34 cellular contexts compared by ENCODE assay signal in genomic region chr19:38463365-38463764, GRCh38. TPM values are rescaled to one million over a fixed set of nuclear protein-coding genes. Genes with fewer than 3 reads are reported as not detected.
"Had no signal": no experiment of that assay in that cellular context is flagged by ENCODE, and none has a peak within 500 bp of the region (broad histone marks: within the 10 kb centered on the region; RNA-seq: fewer than 3 reads in every experiment).

No MANE protein-coding gene starts in this region.

- H3K36me3 ChIP-seq: adrenal gland, ascending aorta, brain microvascular endothelial cell, breast epithelium had no signal

- H3K27ac ChIP-seq: adrenal gland, ascending aorta, body of pancreas, brain microvascular endothelial cell, breast epithelium, cardiac muscle cell had no signal

- DNase-seq: activated effector memory CD4-positive, alpha-beta T cell treated with anti-CD3 and anti-CD28 coated beads, Interleukin-2, amount 50 U/mL, for 16 hours; activated effector memory CD4-positive, alpha-beta T cell treated with Interleukin-2 at 50 U/mL for 16 hours; activated gamma-delta T cell; activated gamma-delta T cell treated with Interleukin-2 at 50 U/mL for 16 hours; activated naive CD4-positive, alpha-beta T cell; activated naive CD4-positive, alpha-beta T cell treated with anti-CD3 and anti-CD28 coated beads for 36 hours; activated naive CD4-positive, alpha-beta T cell treated with anti-CD3 and anti-CD28 coated beads, Interleukin-2, amount 10 ng/mL, durations not matched to agents 7 days and 5 days; activated naive CD4-positive, alpha-beta T cell treated with anti-CD3 and anti-CD28 coated beads, Interleukin-2, amount 50 U/mL, for 16 hours; activated naive CD4-positive, alpha-beta T cell treated with Interleukin-2 at 50 U/mL for 16 hours; activated naive CD8-positive, alpha-beta T cell treated with anti-CD3 and anti-CD28 coated beads for 36 hours; activated naive CD8-positive, alpha-beta T cell treated with anti-CD3 and anti-CD28 coated beads, Interleukin-2, amount 10 ng/mL, durations not matched to agents 7 days and 5 days; activated naive CD8-positive, alpha-beta T cell treated with anti-CD3 and anti-CD28 coated beads, Interleukin-2, amount 50 U/mL, for 24 hours; activated T-cell treated with anti-CD3 and anti-CD28 coated beads, Interleukin-2, amount 50 U/mL, for 24 hours; activated T-cell treated with anti-CD3 and anti-CD28 coated beads, Interleukin-2, amount 50 U/mL, for 4 hours; activated T-cell treated with anti-CD3 and anti-CD28 coated beads, Interleukin-2, amount 50 U/mL, for 48 hours; activated T-cell treated with anti-CD3 and anti-CD28 coated beads, Interleukin-2, amount 50 U/mL, for 72 hours; adrenal gland; amniotic stem cell; amygdala; anterior cingulate cortex; aorta; body of pancreas; brain microvascular endothelial cell; caudate nucleus; central memory CD4-positive, alpha-beta T cell; cerebellar nuclear complex had no signal

- H3K27me3 ChIP-seq: adrenal gland, ascending aorta, body of pancreas, brain microvascular endothelial cell, cardiac muscle cell had no signal

- H3K4me1 ChIP-seq: adrenal gland, ascending aorta, body of pancreas, breast epithelium had no signal

- ATAC-seq: activated naive CD4-positive, alpha-beta T cell treated with anti-CD3 and anti-CD28 coated beads, Interleukin-2, amount 50 U/mL, for 72 hours; activated naive CD8-positive, alpha-beta T cell treated with anti-CD3 and anti-CD28 coated beads, Interleukin-2, amount 50 U/mL, for 24 hours; activated T-cell treated with anti-CD3 and anti-CD28 coated beads, Interleukin-2, amount 50 U/mL, for 4 hours; activated T-cell treated with anti-CD3 and anti-CD28 coated beads, Interleukin-2, amount 50 U/mL, for 72 hours; activated T-helper 17 cell treated with anti-CD3 and anti-CD28 coated beads, Interleukin-2, amount 50 U/mL, for 72 hours; body of pancreas had no signal

- FAIRE-seq: astrocyte, bronchial epithelial cell had no signal

- H3K9me3 ChIP-seq: adrenal gland, ascending aorta, body of pancreas had no signal

- H3K4me3 ChIP-seq: adrenal gland, ascending aorta, body of pancreas, breast epithelium, cardiac muscle cell had no signal

RNA-seq across cellular contexts. Expression of gene RASGRP4, which starts 37.3 kb away (rescaled TPM):
- total RNA-seq: astrocyte, bronchial epithelial cell, chondrocyte had no signal
